In the genomic region with DNA sequence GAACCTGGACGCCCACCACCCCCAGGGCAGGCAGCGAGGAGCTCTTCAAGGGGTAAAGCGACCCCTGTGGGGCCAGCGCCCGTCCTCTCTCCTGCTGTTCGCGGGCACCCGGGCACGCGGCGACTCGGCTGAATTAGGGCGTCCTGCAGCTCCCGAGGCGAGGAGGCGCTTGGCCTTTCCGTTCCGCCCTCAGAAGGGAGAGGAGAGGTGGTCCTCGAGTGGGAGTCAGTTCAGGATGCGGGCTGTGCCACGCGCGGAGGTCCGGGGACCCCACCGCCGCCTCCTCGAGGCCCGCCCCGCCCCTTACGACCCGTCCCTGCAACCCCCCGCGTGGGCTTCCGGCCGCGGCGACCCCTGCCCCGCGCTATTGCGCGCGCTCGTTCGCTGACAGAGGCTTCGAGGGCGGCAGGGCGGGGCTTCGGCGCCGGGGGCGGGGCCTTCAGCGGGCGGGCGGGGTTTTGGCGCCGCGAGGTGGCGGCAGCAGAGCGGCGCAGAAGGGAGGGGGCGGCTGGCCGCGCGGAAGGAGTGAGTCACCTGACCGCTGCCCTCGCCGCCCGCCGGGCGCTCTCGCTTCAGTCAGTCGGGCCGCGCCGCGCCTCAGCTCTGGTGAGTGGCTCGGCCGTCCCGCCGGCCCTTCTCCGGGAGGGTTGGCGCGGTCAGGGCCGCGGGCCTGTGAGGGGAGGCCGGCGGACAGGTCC, we compare ENCODE assay signal across 1 cellular context.
TF ChIP-seq lines count a peak whose summit lies in the region.

Gene BACH1, plus strand, starts transcription at position 575 of the 698 bp plus-strand sequence. CDS start 22,359 bp downstream, outside the sequence.

TF ChIP-seq in H1, 55 proteins besides CTCF, POLR2A, EP300 and RAD21:
- peak; percentile 63 for TF ChIP-seq ASH2L (IDR thresholded peaks at IDR 0.05; ENCODE audit: low read length)
- TF ChIP-seq HDAC2 (IDR thresholded peaks at IDR 0.05; ENCODE audit: borderline replicate concordance in 1 of 2, low read depth in 2 of 2, low read length in 2 of 2) = 0 out of 4 replicates have a peak, but pooled peaks of 1 of the 2 experiments have one; percentile 9
- 0 out of 2 replicates have a peak, but pooled peaks have one; percentile 43 for TF ChIP-seq RBBP5 (IDR thresholded peaks at IDR 0.05; ENCODE audit: borderline replicate concordance, low read depth, low read length)
- TF ChIP-seq TAF1 (IDR thresholded peaks at IDR 0.05; ENCODE audit: low read depth, low read length) = peak; percentile 94
- TF ChIP-seq SP2 (IDR thresholded peaks at IDR 0.05; ENCODE audit: low read length) = no peak
- TF ChIP-seq, protein P1, sequence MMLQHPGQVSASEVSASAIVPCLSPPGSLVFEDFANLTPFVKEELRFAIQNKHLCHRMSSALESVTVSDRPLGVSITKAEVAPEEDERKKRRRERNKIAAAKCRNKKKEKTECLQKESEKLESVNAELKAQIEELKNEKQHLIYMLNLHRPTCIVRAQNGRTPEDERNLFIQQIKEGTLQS (IDR thresholded peaks at IDR 0.05; ENCODE audit: insufficient read depth, low read depth, low read length) = peak; percentile 40; the same call in 1 of the 2 replicates
- no peak for TF ChIP-seq SP4 (IDR thresholded peaks at IDR 0.05; ENCODE audit: low read length)
- TF ChIP-seq MAX (IDR thresholded peaks at IDR 0.05) = peak; percentile 89
- TF ChIP-seq EZH2 (IDR thresholded peaks at IDR 0.05; ENCODE audit: low read depth, low read length, severe bottlenecking) = peak; percentile 26
- TF ChIP-seq PHF8 (conservative IDR thresholded peaks at IDR 0.05; ENCODE audit: low read depth, low read length) = peak; percentile 81; the same call in 1 of the 2 replicates
- TF ChIP-seq, protein P2, sequence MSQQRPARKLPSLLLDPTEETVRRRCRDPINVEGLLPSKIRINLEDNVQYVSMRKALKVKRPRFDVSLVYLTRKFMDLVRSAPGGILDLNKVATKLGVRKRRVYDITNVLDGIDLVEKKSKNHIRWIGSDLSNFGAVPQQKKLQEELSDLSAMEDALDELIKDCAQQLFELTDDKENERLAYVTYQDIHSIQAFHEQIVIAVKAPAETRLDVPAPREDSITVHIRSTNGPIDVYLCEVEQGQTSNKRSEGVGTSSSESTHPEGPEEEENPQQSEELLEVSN (IDR thresholded peaks at IDR 0.05) = peak; percentile 81
- 0 out of 2 replicates have a peak, but pooled peaks have one; percentile 32 for TF ChIP-seq GTF2F1 (IDR thresholded peaks at IDR 0.05; ENCODE audit: borderline replicate concordance, low read depth, low read length)
- TF ChIP-seq SRF (IDR thresholded peaks at IDR 0.05; ENCODE audit: low read depth, low read length) = no peak
- no peak for TF ChIP-seq CHD2 (IDR thresholded peaks at IDR 0.05; ENCODE audit: low read length)
- TF ChIP-seq KDM1A (IDR thresholded peaks at IDR 0.05; ENCODE audit: borderline replicate concordance, low read length) = no peak
- TF ChIP-seq CBX8 (IDR thresholded peaks at IDR 0.05; ENCODE audit: borderline replicate concordance, low read depth, low read length) = no peak
- TF ChIP-seq CHD1 (IDR thresholded peaks at IDR 0.05; ENCODE audit: low read depth, low read length) = no peak
- peak; percentile 70 for TF ChIP-seq KDM4A (IDR thresholded peaks at IDR 0.05; ENCODE audit: low read depth, low read length, severe bottlenecking)
- peak; percentile 86 for TF ChIP-seq TAF7 (optimal IDR thresholded peaks at IDR 0.05; ENCODE audit: borderline replicate concordance, low read depth, low read length)
- peak; percentile 88 for TF ChIP-seq POLR2AphosphoS5 (IDR thresholded peaks at IDR 0.05; ENCODE audit: low read depth, low read length)
- no peak for TF ChIP-seq NANOG (IDR thresholded peaks at IDR 0.05; ENCODE audit: insufficient read depth, low read depth, low read length, poor library complexity, severe bottlenecking)
- TF ChIP-seq USF2 (IDR thresholded peaks at IDR 0.05; ENCODE audit: low read length) = peak; percentile 78
- TF ChIP-seq POU5F1 (IDR thresholded peaks at IDR 0.05; ENCODE audit: low read depth, low read length) = no peak
- TF ChIP-seq RXRA (IDR thresholded peaks at IDR 0.05; ENCODE audit: insufficient read depth, low read depth, low read length) = no peak
- TF ChIP-seq CREB1 (IDR thresholded peaks at IDR 0.05) = peak; percentile 82
- peak; percentile 73; the same call in 1 of the 2 replicates for TF ChIP-seq TBP (IDR thresholded peaks at IDR 0.05; ENCODE audit: low read depth, low read length)
- TF ChIP-seq JUND (IDR thresholded peaks at IDR 0.05; ENCODE audit: low read length) = peak; percentile 77
